21 cellular contexts compared by ENCODE assay signal in genomic region chr1:78369546-78369945, GRCh38.
"Had no signal": no experiment of that assay in that cellular context is flagged by ENCODE, and none has a peak within 500 bp of the region (broad histone marks: within the 10 kb centered on the region; RNA-seq: fewer than 3 reads in every experiment).

No MANE protein-coding gene starts in this region.

- DNase-seq: activated CD4-positive, alpha-beta T cell treated with anti-CD3 and anti-CD28 coated beads for 48 hours; activated CD8-positive, alpha-beta memory T cell treated with anti-CD3 and anti-CD28 coated beads, Interleukin-2, amount 50 U/mL, for 4 hours; activated CD8-positive, alpha-beta T cell treated with anti-CD3 and anti-CD28 coated beads, Interleukin-2, amount 10 ng/mL, durations not matched to agents 7 days and 5 days; activated gamma-delta T cell treated with Interleukin-2 at 50 U/mL for 16 hours; activated T-cell treated with anti-CD3 and anti-CD28 coated beads, Interleukin-2, amount 50 U/mL, for 72 hours; anterior cingulate cortex; esophagus squamous epithelium; natural killer cell; posterior cingulate gyrus; stimulated activated CD4-positive, alpha-beta T cell treated with anti-CD3 and anti-CD28 coated beads, Interleukin-15, amount 100 ng/mL, for 24 hours; stimulated activated CD4-positive, alpha-beta T cell treated with anti-CD3 and anti-CD28 coated beads, Interleukin-4, amount 100 ng/mL, for 1 hour; stimulated activated naive CD4-positive, alpha-beta T cell; T-helper 2 cell; tibial artery; uterus had no signal

- H3K27ac Mint-ChIP-seq: activated CD8-positive, alpha-beta T cell treated with anti-CD3 and anti-CD28 coated beads, Interleukin-2, amount 10 ng/mL, durations not matched to agents 7 days and 5 days; activated naive CD8-positive, alpha-beta T cell; activated T-cell treated with anti-CD3 and anti-CD28 coated beads, Interleukin-2, amount 50 U/mL, for 72 hours; natural killer cell; WTC11 had no signal

- H3K4me3 Mint-ChIP-seq: activated CD8-positive, alpha-beta T cell treated with anti-CD3 and anti-CD28 coated beads, Interleukin-2, amount 10 ng/mL, durations not matched to agents 7 days and 5 days; activated naive CD8-positive, alpha-beta T cell; activated T-cell treated with anti-CD3 and anti-CD28 coated beads, Interleukin-2, amount 50 U/mL, for 72 hours; natural killer cell; WTC11 had no signal

- H3K9me3 Mint-ChIP-seq: activated T-cell treated with anti-CD3 and anti-CD28 coated beads, Interleukin-2, amount 50 U/mL, for 72 hours; WTC11 had no signal

- H3K9me3 ChIP-seq: esophagus squamous epithelium, tibial artery, uterus had no signal

- H3K27ac ChIP-seq: cardiac muscle cell, esophagus squamous epithelium, hepatocyte, tibial artery, uterus had no signal

- H3K4me1 Mint-ChIP-seq: natural killer cell, WTC11 had no signal

- H3K27me3 Mint-ChIP-seq: activated naive CD8-positive, alpha-beta T cell had no signal

- H3K4me3 ChIP-seq: cardiac muscle cell, esophagus squamous epithelium, hepatocyte, skin epidermis, tibial artery, uterus had no signal

- ATAC-seq: activated CD8-positive, alpha-beta T cell treated with anti-CD3 and anti-CD28 coated beads, Interleukin-2, amount 10 ng/mL, durations not matched to agents 7 days and 5 days; activated T-cell treated with anti-CD3 and anti-CD28 coated beads, Interleukin-2, amount 50 U/mL, for 72 hours; left lobe of liver; natural killer cell; WTC11 had no signal

- H3K4me1 ChIP-seq: esophagus squamous epithelium, tibial artery, uterus had no signal

- H3K36me3 Mint-ChIP-seq: activated naive CD8-positive, alpha-beta T cell; natural killer cell; WTC11 had no signal

- H3K36me3 ChIP-seq: cardiac muscle cell, esophagus squamous epithelium, tibial artery, uterus had no signal

- H3K27me3 ChIP-seq: cardiac muscle cell, esophagus squamous epithelium, tibial artery, uterus had no signal
